ENCODE assay signal across 15 cellular contexts in the genomic region with DNA sequence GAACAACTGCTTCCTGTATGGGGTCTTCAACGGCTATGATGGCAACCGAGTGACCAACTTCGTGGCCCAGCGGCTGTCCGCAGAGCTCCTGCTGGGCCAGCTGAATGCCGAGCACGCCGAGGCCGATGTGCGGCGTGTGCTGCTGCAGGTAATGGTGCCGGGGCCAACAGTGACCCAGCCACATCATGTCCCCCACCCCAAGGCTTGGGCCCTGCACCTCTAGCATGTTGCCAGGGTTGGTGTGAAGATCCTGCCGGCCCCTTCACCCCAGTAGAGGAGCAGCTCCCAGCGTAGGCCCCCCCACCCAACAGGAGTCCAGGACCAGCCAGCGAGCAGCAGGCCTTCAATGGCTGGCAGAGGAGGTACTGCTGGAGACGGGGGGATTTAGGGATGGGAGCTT. TPM values are rescaled to one million over a fixed set of nuclear protein-coding genes. Genes with fewer than 3 reads are reported as not detected.
"Had no signal": no experiment of that assay in that cellular context is flagged by ENCODE, and none has a peak within 500 bp of the region (broad histone marks: within the 10 kb centered on the region; RNA-seq: fewer than 3 reads in every experiment).

No MANE protein-coding gene starts in this region.

- DNase-seq: activated B cell treated with CpG ODN at 0.5 μM for 24 hours; activated CD4-positive, alpha-beta T cell treated with anti-CD3 and anti-CD28 coated beads for 4 hours; activated CD4-positive, alpha-beta T cell treated with anti-CD3 and anti-CD28 coated beads, Interleukin-2, amount 50 U/mL, for 48 hours; activated CD8-positive, alpha-beta memory T cell treated with anti-CD3 and anti-CD28 coated beads, Interleukin-2, amount 50 U/mL, for 48 hours; activated naive CD4-positive, alpha-beta T cell; activated T-cell treated with anti-CD3 and anti-CD28 coated beads, Interleukin-2, amount 50 U/mL, for 4 hours; stimulated activated CD4-positive, alpha-beta T cell treated with anti-CD3 and anti-CD28 coated beads, Interleukin-12 subunit alpha, Interleukin-12 subunit beta, amount 100 ng/mL, for 4 hours; stimulated activated naive CD8-positive, alpha-beta T cell treated with anti-CD3 and anti-CD28 coated beads, Interleukin-15, amount 100 ng/mL, for 72 hours; T-helper 1 cell; T1000; tibial artery had no signal

- ATAC-seq: activated T-cell treated with anti-CD3 and anti-CD28 coated beads, Interleukin-2, amount 50 U/mL, for 4 hours; stimulated activated naive CD8-positive, alpha-beta T cell treated with anti-CD3 and anti-CD28 coated beads, Interleukin-15, amount 100 ng/mL, for 72 hours had no signal

- H3K27me3 Mint-ChIP-seq: activated B cell treated with CpG ODN at 0.5 μM for 24 hours; stimulated activated naive CD8-positive, alpha-beta T cell treated with anti-CD3 and anti-CD28 coated beads, Interleukin-15, amount 100 ng/mL, for 72 hours had no signal

- H3K4me3 Mint-ChIP-seq: activated B cell treated with CpG ODN at 0.5 μM for 24 hours; activated T-cell treated with anti-CD3 and anti-CD28 coated beads, Interleukin-2, amount 50 U/mL, for 4 hours; nephron; stimulated activated naive CD8-positive, alpha-beta T cell treated with anti-CD3 and anti-CD28 coated beads, Interleukin-15, amount 100 ng/mL, for 72 hours had no signal

- H3K9me3 Mint-ChIP-seq: activated B cell treated with CpG ODN at 0.5 μM for 24 hours; activated T-cell treated with anti-CD3 and anti-CD28 coated beads, Interleukin-2, amount 50 U/mL, for 4 hours; activated T-helper 2 cell treated with anti-CD3 and anti-CD28 coated beads, Interferon-gamma antibody, Interleukin-2, Interleukin-4, amounts not matched to agents 10 μg/mL and 5 μg/mL and 100 μg/mL, durations not matched to agents 14 hours and 24 hours and 36 hours; nephron; stimulated activated naive CD8-positive, alpha-beta T cell treated with anti-CD3 and anti-CD28 coated beads, Interleukin-15, amount 100 ng/mL, for 72 hours had no signal

- H3K27ac Mint-ChIP-seq: activated B cell treated with CpG ODN at 0.5 μM for 24 hours; activated T-helper 2 cell treated with anti-CD3 and anti-CD28 coated beads, Interferon-gamma antibody, Interleukin-2, Interleukin-4, amounts not matched to agents 10 μg/mL and 5 μg/mL and 100 μg/mL, durations not matched to agents 14 hours and 24 hours and 36 hours; nephron had no signal

- FAIRE-seq: keratinocyte had no signal

RNA-seq across cellular contexts. Expression of gene MGAT3, which starts 41.3 kb away (rescaled TPM):
- total RNA-seq: lung microvascular endothelial cell had no signal
